In the genomic region with DNA sequence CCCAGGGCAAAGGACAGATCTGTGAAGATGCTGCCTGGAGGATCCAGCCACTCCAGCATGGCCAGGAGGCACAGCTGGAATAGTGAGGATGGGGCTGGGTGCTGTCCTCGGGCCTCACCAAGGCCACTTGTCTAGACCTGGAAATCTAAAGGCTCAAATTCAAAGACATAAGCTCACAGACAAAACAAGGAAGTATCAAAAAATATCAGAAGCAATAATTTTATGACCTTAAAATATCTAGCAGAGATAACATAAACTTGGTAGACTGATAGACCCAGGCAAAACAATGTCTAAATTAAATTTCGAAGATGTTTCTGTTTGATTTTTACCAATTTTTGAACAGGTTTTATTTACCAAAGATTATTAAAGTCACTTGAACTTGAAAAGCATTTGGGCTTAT, we compare ENCODE assay signal across 20 cellular contexts. TPM values are rescaled to one million over a fixed set of nuclear protein-coding genes. Genes with fewer than 3 reads are reported as not detected.
A peak's percentile ranks its signal among the peaks of the same experiment; 100 is the strongest.
DNase-seq lines count a peak whose midpoint lies in the region; FAIRE-seq and TF ChIP-seq lines count a peak whose summit lies in the region.
"Had no signal": no experiment of that assay in that cellular context is flagged by ENCODE, and none has a peak within 500 bp of the region (broad histone marks: within the 10 kb centered on the region; RNA-seq: fewer than 3 reads in every experiment).

No MANE protein-coding gene starts in this region.

- H3K4me1 ChIP-seq in kidney (ENCODE audit: control insufficient read depth in 1 of 2, insufficient read depth in 1 of 2, low read depth in 1 of 2, low read length in 2 of 2) (no peaks in the 10 kb centered on the region), colonic mucosa (no peaks in the 10 kb centered on the region)

- DNase-seq in kidney = no peak
- DNase-seq in NCI-H1417 treated with DMSO at 0.1 percent for 48 hours (lab: John Stamatoyannopoulos, UW) = no peak
- no peak for DNase-seq in colonic mucosa
- DNase-seq in HPDE6-E6E7 (ENCODE audit: extremely low spot score) = no peak
- DNase-seq: 8988T; C1 segment of cervical spinal cord; Calu3; CD4-positive, alpha-beta memory T cell; COR-L47; DMS153; DND-41; GDM1; GOT3; H7; HCEC 1CT; HFFc6 had no signal

- no peak for TF ChIP-seq CTCF in kidney (IDR thresholded peaks at IDR 0.05; ENCODE audit: borderline replicate concordance, extremely low read depth, insufficient read depth)
- no peak for TF ChIP-seq CTCF in colonic mucosa (IDR thresholded peaks at IDR 0.05)

- FAIRE-seq in G401.6 (lab: Jason Lieb, UNC) = peak; percentile 44
- peak; percentile 31 for FAIRE-seq in TTC549 (lab: Jason Lieb, UNC)
- FAIRE-seq in kidney (lab: Jason Lieb, UNC) = peak; percentile 35
- FAIRE-seq: GM12891, GM18507 had no signal

- intact Hi-C loops in kidney (cut with DNase I) (no loop called here), colonic mucosa (cut with DNase I) (no loop called here)

- H3K36me3 ChIP-seq in kidney (ENCODE audit: control insufficient read depth in 1 of 2, insufficient read depth in 2 of 2, low read length in 2 of 2) = no peaks in the 10 kb centered on the region
- no peaks in the 10 kb centered on the region for H3K36me3 ChIP-seq in colonic mucosa

- no peak overlapping the region for H3K9ac ChIP-seq in kidney (ENCODE audit: low read length in 2 of 2)
- no peak overlapping the region for H3K9ac ChIP-seq in colonic mucosa (ENCODE audit: low read depth in 2 of 2, low read length in 2 of 2)

- H3K27me3 ChIP-seq in colonic mucosa = no peaks in the 10 kb centered on the region

- H3K9me3 ChIP-seq in kidney (ENCODE audit: control insufficient read depth in 1 of 2, low read length in 2 of 2) (peaks cover 0 to 2% of the 10 kb centered on the region in 2 donors), colonic mucosa (no peaks in the 10 kb centered on the region)

- H3K4me3 ChIP-seq in kidney (ENCODE audit: low read length in 2 of 2) (no peak overlapping the region), colonic mucosa (no peak overlapping the region)

- H3K27ac ChIP-seq in kidney (ENCODE audit: low read depth in 2 of 2, low read length in 2 of 2) (no peak overlapping the region), colonic mucosa (no peak overlapping the region)

RNA-seq across cellular contexts. Expression of a gene that starts 22.6 kb away (rescaled TPM):
- total RNA-seq in kidney (8.8 TPM), colonic mucosa (1 to 10 TPM; 2.1 to 2.7 TPM)
- polyA plus RNA-seq in kidney (ENCODE audit: insufficient read depth, low read depth, low replicate concordance) = 2.0 TPM
- total RNA-seq: Calu3 had no signal
- polyA plus RNA-seq: CD4-positive, alpha-beta memory T cell had no signal

RNA-seq across cellular contexts. Expression of a gene that starts 35.9 kb away (rescaled TPM):
- total RNA-seq in kidney (37.9 TPM), colonic mucosa (10 to 100 TPM; 24.6 to 24.7 TPM)
- polyA plus RNA-seq in kidney (ENCODE audit: insufficient read depth, low read depth, low replicate concordance) = 18.9 TPM

RNA-seq across cellular contexts. Expression of a gene that starts 47.5 kb away (rescaled TPM):
- total RNA-seq in kidney (51.2 TPM), colonic mucosa (10 to 100 TPM; 59.3 to 93.3 TPM)
- 75.9 TPM for polyA plus RNA-seq in kidney (ENCODE audit: insufficient read depth, low read depth, low replicate concordance)

RNA-seq across cellular contexts. Expression of a gene that starts 47.8 kb away (rescaled TPM):
- total RNA-seq in kidney (51.1 TPM), colonic mucosa (10 to 100 TPM; 52.3 to 53.0 TPM)
- polyA plus RNA-seq in kidney (ENCODE audit: insufficient read depth, low read depth, low replicate concordance) = 109 TPM
